In the genomic region with DNA sequence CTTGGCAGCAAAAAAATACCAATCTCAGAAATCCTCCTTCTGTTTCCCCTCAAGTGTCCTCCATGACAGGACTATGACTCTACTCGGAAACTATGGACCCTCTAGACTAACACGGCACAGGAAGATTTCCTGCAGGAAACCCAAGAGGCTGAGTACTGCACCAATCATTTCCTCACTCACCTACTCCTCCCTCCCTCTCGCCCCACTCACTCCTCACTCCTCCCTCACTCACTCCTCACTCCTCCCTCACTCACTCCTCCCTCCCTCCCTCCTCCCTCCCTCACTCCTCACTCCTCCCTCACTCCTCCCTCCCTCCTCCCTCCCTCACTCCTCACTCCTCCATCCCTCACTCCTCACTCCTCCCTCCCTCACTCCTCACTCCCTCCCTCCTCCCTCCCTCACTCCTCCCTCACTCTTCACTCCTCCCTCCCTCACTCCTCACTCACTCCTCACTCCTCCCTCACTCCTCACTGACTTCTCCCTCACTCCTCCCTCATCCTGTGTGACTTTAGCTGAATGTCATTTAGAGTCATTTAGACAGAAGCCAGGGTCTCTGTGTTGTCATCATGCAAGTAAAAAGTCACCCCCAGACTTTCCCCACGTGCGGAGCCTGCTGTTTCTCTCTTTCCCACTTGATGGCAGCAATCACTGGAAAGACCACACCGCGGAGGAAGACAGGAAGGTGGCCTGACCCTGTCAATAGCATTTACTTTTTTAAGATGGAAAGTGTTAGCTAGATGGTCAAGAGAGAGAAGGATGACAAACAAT, we compare ENCODE assay signal across 9 cellular contexts.
DNase-seq lines count a peak whose midpoint lies in the region; ATAC-seq, FAIRE-seq and TF ChIP-seq lines count a peak whose summit lies in the region.
"Had no signal": no experiment of that assay in that cellular context is flagged by ENCODE, and none has a peak within 500 bp of the region (broad histone marks: within the 10 kb centered on the region; RNA-seq: fewer than 3 reads in every experiment).

No MANE protein-coding gene starts in this region.

- H3T11ph ChIP-seq in H9 (ENCODE audit: low read length), result no peak overlapping the region

- no peak overlapping the region for H4K91ac ChIP-seq in H9 (ENCODE audit: insufficient read length, low read depth, low read length)

- H3K4me1 Mint-ChIP-seq in H9, result peaks cover 5 to 11% of the 10 kb centered on the region in 2 experiments

- CTCF ChIA-PET in HepG2 (lab: Yijun Ruan, JAX; ENCODE audit: low intra/inter-chr PET ratio, low total read pairs), result interaction anchor here (1.3 to 1.9 kb wide), 2 partner anchors 208 to 216 kb away, joined by 5 to 8 read pairs; no protein-coding TSS in a partner anchor

- no peak overlapping the region for H3K27ac ChIP-seq in H9 (ENCODE audit: insufficient read length, low read depth, low read length)
- no peak overlapping the region for H3K27ac ChIP-seq in HepG2 (ENCODE audit: extremely low read length, insufficient read depth, low read length)
- H3K27ac ChIP-seq: HL-60 had no signal

- peaks cover 14 to 15% of the 10 kb centered on the region in 2 experiments for H3K9me3 Mint-ChIP-seq in H9

- H4K20me1 ChIP-seq in H9 (ENCODE audit: control insufficient read depth, insufficient read depth, insufficient read length) (no peaks in the 10 kb centered on the region), HepG2 (ENCODE audit: insufficient read depth, low read length) (no peaks in the 10 kb centered on the region)

- H2BK12ac ChIP-seq in H9 (ENCODE audit: insufficient read length, low read depth, low read length), result no peak overlapping the region

- H2BK15ac ChIP-seq in H9 (ENCODE audit: low read depth, low read length), result no peak overlapping the region

- H3K4me3 ChIP-seq in BE2C (ENCODE audit: low read depth, low read length) (no peak overlapping the region), astrocyte of the spinal cord (ENCODE audit: low read depth, low read length) (no peak overlapping the region), HepG2 (replicated peaks in 1 of 3; ENCODE audit: insufficient read depth in 1 of 3, low read depth in 2 of 3, low read length in 3 of 3) (no peak overlapping the region)

- no peak overlapping the region for H3K18ac ChIP-seq in H9 (ENCODE audit: insufficient read length, low read depth, low read length)

- no peak overlapping the region for H3K27ac Mint-ChIP-seq in H9

- H2BK5ac ChIP-seq in H9 (ENCODE audit: insufficient read length, low read length), result no peak overlapping the region

- BruUV-seq in HepG2 (replicated peaks; lab: Mats Ljungman, UMichigan), result no TSS peak

- H2BK120ac ChIP-seq in H9 (ENCODE audit: low read depth, low read length, poor library complexity, severe bottlenecking), result no peak overlapping the region

- H3K27me3 Mint-ChIP-seq in H9 (ENCODE audit: low read depth), result peaks cover 42% of the 10 kb centered on the region

- H3K79me1 ChIP-seq in H9 (ENCODE audit: insufficient read depth, low read depth, low read length, poor library complexity, severe bottlenecking), result no peaks in the 10 kb centered on the region

- no peak overlapping the region for H3K56ac ChIP-seq in H9 (ENCODE audit: insufficient read length, low read depth, low read length)

- no peaks in the 10 kb centered on the region for H3K36me3 ChIP-seq in BE2C
- no peaks in the 10 kb centered on the region for H3K36me3 ChIP-seq in HepG2 (replicated peaks in 1 of 2; ENCODE audit: control insufficient read depth in 1 of 2, insufficient read depth in 2 of 2, low read length in 2 of 2)

- no peak overlapping the region for H2AK5ac ChIP-seq in H9 (ENCODE audit: insufficient read length, low read length)

- 100% methylated on average over 1 of the region's 7 CpGs for WGBS in H9 (ENCODE audit: extremely low coverage, insufficient read length, low lambda C conversion rate)
- WGBS in HepG2 (ENCODE audit: low lambda C conversion rate), result 19% methylated on average over 7 of the region's 7 CpGs

- POLR2A ChIA-PET in HepG2 (lab: Yijun Ruan, JAX), result no interaction called here

- H3K9ac ChIP-seq in H9 (ENCODE audit: extremely low read depth, insufficient read length, low read length) (no peak overlapping the region), HepG2 (ENCODE audit: insufficient read depth, low read depth, low read length) (no peak overlapping the region)

- no peak overlapping the region for H3K4me3 Mint-ChIP-seq in H9

- H3K9me3 ChIP-seq in BE2C (no peaks in the 10 kb centered on the region), H9 (ENCODE audit: control insufficient read depth, low read depth, low read length) (peaks cover 6% of the 10 kb centered on the region), HepG2 (ENCODE audit: low read length) (no peaks in the 10 kb centered on the region)

- TF ChIP-seq EP300 in HepG2 (IDR thresholded peaks at IDR 0.05; ENCODE audit: low read depth in 2 of 2, low read length in 2 of 2) (no peak), HepG2 (CRISPR knock-in tag; IDR thresholded peaks at IDR 0.05; ENCODE audit: borderline replicate concordance) (no peak)

- H3K36me3 Mint-ChIP-seq in H9 (ENCODE audit: insufficient read depth in 1 of 3, low read depth in 3 of 3), result peaks cover 4 to 17% (median 8%) of the 10 kb centered on the region in 3 experiments; a peak in 6 of 7 replicates

- H3K23ac ChIP-seq in H9 (ENCODE audit: insufficient read length, low read depth, low read length), result no peak overlapping the region

- no peaks in the 10 kb centered on the region for H3K23me2 ChIP-seq in H9 (ENCODE audit: insufficient read length, low read depth, low read length, poor library complexity, severe bottlenecking)

- no peak overlapping the region for H2AFZ ChIP-seq in H9 (ENCODE audit: low read length)
- H2AFZ ChIP-seq in HepG2 (ENCODE audit: low read length), result no peak overlapping the region

- H3K14ac ChIP-seq in H9 (ENCODE audit: insufficient read depth, low read length), result no peak overlapping the region

- TF ChIP-seq CTCF in BE2C (IDR thresholded peaks at IDR 0.05; ENCODE audit: low read depth, low read length) (peak; percentile 86), H9 (conservative IDR thresholded peaks at IDR 0.05) (peak; percentile 76), astrocyte of the spinal cord (IDR thresholded peaks at IDR 0.05; ENCODE audit: low read depth, low read length) (peak; percentile 80), HepG2 (CRISPR knock-in tag; IDR thresholded peaks at IDR 0.05) (peak; percentile 60)

- H3K79me2 ChIP-seq in H9 (ENCODE audit: insufficient read depth, low read length) (no peaks in the 10 kb centered on the region), HepG2 (ENCODE audit: insufficient read depth, low read length) (no peaks in the 10 kb centered on the region)

- no peak overlapping the region for H3K4ac ChIP-seq in H9 (ENCODE audit: low read depth, low read length)

- H2BK20ac ChIP-seq in H9 (ENCODE audit: low read depth, low read length, poor library complexity, severe bottlenecking), result no peak overlapping the region

- H4K8ac ChIP-seq in H9 (replicated peaks; ENCODE audit: insufficient read length, low read depth, low read length), result no peak overlapping the region

- H4K5ac ChIP-seq in H9 (ENCODE audit: insufficient read length, low read depth, low read length), result peak overlapping the region; percentile 41

- peak; percentile 26; the same call in 1 of the 2 replicates for TF ChIP-seq RAD21 in HepG2 (CRISPR knock-in tag; IDR thresholded peaks at IDR 0.05)

- no peak for TF ChIP-seq POLR2A in HepG2 (IDR thresholded peaks at IDR 0.05; ENCODE audit: insufficient read depth in 1 of 2, low read depth in 2 of 2, low read length in 2 of 2)

- intact Hi-C loops in HepG2 (cut with micrococcal nuclease; ENCODE audit: unreplicated experiment), result loop anchor here (1.0 kb wide), 2 partner anchors 208 to 216 kb away; no protein-coding TSS in a partner anchor

- no peaks in the 10 kb centered on the region for H3K27me3 ChIP-seq in BE2C
- no peaks in the 10 kb centered on the region; the same call in 1 of the 2 replicates for H3K27me3 ChIP-seq in H9 (ENCODE audit: insufficient read depth, low read length)
- peaks cover 0 to 30% of the 10 kb centered on the region in 2 experiments; a peak in 2 of 5 replicates for H3K27me3 ChIP-seq in HepG2 (ENCODE audit: control insufficient read depth in 1 of 2, insufficient read depth in 2 of 2, low read length in 2 of 2)

- peak; percentile 81 for ATAC-seq in HepG2
- no peak for ATAC-seq in GM21576 (IDR thresholded peaks at IDR 0.05; ENCODE audit: unreplicated experiment)

- H3K4me2 ChIP-seq in H9 (ENCODE audit: insufficient read depth, insufficient read length, low read length) (no peak overlapping the region), HepG2 (ENCODE audit: low read depth, low read length) (no peak overlapping the region)

- in situ Hi-C loops in astrocyte of the spinal cord (cut with HindIII; ENCODE audit: low sequenced_read_pairs) (no loop called here), HepG2 (cut with HindIII; ENCODE audit: extremely low pct_ligation_motif_present, low pct_unique_long_range_greater_than_20kb) (loop anchor here (5.0 kb wide), 1 partner anchor 217 kb away; no protein-coding TSS in a partner anchor)

- H3K4me1 ChIP-seq in BE2C (no peaks in the 10 kb centered on the region), H9 (ENCODE audit: insufficient read depth, low read length) (no peaks in the 10 kb centered on the region), HepG2 (ENCODE audit: insufficient read depth, low read length) (no peaks in the 10 kb centered on the region)

- DNase-seq in BE2C (peak; percentile 60), H9 (peak; percentile 69), astrocyte of the spinal cord (ENCODE audit: low read depth, low spot score) (peak; percentile 48), HepG2 (ENCODE audit: low spot score) (peak; percentile 35), dedifferentiated amniotic fluid mesenchymal stem cell (ENCODE audit: extremely low spot score) (no peak), SIG-M5 treated with dmso at 0.1 percent for 504 hours (lab: John Stamatoyannopoulos, UW; ENCODE audit: unreplicated experiment) (no peak), KG1 (lab: John Stamatoyannopoulos, UW) (no peak)

- peak; percentile 61 for FAIRE-seq in HepG2 (lab: Jason Lieb, UNC)

TF ChIP-seq in HepG2, 621 proteins besides CTCF, POLR2A, EP300 and RAD21 (continues in another document):
- peak; percentile 87 for TF ChIP-seq ZNF263 (CRISPR knock-in tag; IDR thresholded peaks at IDR 0.05)
- no peak for TF ChIP-seq ZNF101 (CRISPR knock-in tag; IDR thresholded peaks at IDR 0.05; ENCODE audit: borderline replicate concordance, low read depth)
- peak; percentile 42; the same call in 1 of the 2 replicates for TF ChIP-seq SMC3 (IDR thresholded peaks at IDR 0.05; ENCODE audit: low read length)
- TF ChIP-seq, protein P1, sequence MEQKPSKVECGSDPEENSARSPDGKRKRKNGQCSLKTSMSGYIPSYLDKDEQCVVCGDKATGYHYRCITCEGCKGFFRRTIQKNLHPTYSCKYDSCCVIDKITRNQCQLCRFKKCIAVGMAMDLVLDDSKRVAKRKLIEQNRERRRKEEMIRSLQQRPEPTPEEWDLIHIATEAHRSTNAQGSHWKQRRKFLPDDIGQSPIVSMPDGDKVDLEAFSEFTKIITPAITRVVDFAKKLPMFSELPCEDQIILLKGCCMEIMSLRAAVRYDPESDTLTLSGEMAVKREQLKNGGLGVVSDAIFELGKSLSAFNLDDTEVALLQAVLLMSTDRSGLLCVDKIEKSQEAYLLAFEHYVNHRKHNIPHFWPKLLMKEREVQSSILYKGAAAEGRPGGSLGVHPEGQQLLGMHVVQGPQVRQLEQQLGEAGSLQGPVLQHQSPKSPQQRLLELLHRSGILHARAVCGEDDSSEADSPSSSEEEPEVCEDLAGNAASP (CRISPR knock-in tag; IDR thresholded peaks at IDR 0.05; ENCODE audit: borderline replicate concordance), result no peak
- no peak for TF ChIP-seq TP53 (CRISPR knock-in tag; conservative IDR thresholded peaks at IDR 0.05)

Comparison
In these comparisons a context has a peak if more than half of its experiments do, and no peak if none do; other contexts are left out.
1. DNase-seq: peak in BE2C (single experiment), H9 (single experiment), astrocyte of the spinal cord (single experiment) and HepG2 (single experiment); none in dedifferentiated amniotic fluid mesenchymal stem cell (single experiment), SIG-M5 treated with dmso at 0.1 percent for 504 hours (single experiment) and KG1 (single experiment).
2. Peak in every context shown above with its lines, with median percentiles within 50 percentile points of each other: CTCF ChIP-seq.